Comparison of ENCODE assay signal across 10 cellular contexts in the genomic region with DNA sequence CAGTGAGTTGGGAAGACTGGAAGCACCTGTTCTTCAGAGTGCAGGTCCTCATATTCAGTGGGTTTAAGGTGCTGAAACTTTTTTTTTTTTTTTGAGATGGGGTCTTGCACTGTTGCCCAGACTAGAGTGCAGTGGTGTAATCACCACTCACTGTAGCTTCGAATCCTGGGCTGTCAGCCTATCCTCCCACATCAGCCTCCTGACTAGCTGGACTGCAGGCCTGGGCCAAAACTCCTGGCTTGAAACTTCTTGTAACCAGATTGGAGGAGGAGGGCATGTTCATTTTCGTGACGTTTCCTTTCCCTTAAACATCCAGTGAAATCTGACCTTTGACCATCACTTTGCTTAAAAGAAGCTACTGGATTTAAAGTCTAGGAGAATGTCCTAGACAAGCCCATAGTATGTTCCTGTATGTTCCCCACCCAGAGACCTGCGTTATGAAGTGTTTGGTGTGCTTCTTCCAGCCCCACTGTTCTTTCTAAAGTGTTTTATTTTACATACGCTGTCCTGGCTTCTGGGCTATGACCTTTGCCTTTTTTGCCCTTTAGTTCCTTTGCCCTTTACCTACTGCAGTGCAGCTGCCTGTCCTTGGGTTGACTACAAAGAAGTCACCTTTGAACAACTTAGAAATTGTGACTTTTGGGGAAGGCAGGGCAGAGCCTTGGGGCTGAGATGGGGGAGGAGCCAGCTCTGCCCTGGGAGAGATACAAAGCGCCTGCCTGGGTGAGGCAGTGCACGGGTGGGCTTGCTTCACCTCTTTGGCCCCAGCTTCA. TPM values are rescaled to one million over a fixed set of nuclear protein-coding genes. Genes with fewer than 3 reads are reported as not detected.
DNase-seq lines count a peak whose midpoint lies in the region; ATAC-seq and TF ChIP-seq lines count a peak whose summit lies in the region.
"Had no signal": no experiment of that assay in that cellular context is flagged by ENCODE, and none has a peak within 500 bp of the region (broad histone marks: within the 10 kb centered on the region; RNA-seq: fewer than 3 reads in every experiment).

No MANE protein-coding gene starts in this region.

- DNase-seq in CD4-positive, alpha-beta memory T cell, result no peak
- DNase-seq in RWPE2 (ENCODE audit: low spot score) (peak; percentile 23), epithelial cell of prostate (ENCODE audit: low read depth, low spot score) (no peak), osteocyte (ENCODE audit: extremely low spot score, unreplicated experiment) (no peak), endothelial cell (ENCODE audit: low spot score) (no peak), HEK293T (ENCODE audit: extremely low spot score) (no peak)
- DNase-seq: activated CD4-positive, alpha-beta T cell treated with anti-CD3 and anti-CD28 coated beads for 4 hours; DMS79 treated with DMSO at 0.1 percent for 48 hours had no signal

- peaks cover 3 to 21% of the 10 kb centered on the region in 2 donors for H3K36me3 Mint-ChIP-seq in CD4-positive, alpha-beta memory T cell
- no peaks in the 10 kb centered on the region for H3K36me3 Mint-ChIP-seq in osteocyte (ENCODE audit: unreplicated experiment)
- H3K36me3 Mint-ChIP-seq in endothelial cell (ENCODE audit: low read depth, unreplicated experiment), result peaks cover 7% of the 10 kb centered on the region

- intact Hi-C loops in CD4-positive, alpha-beta memory T cell (cut with micrococcal nuclease), result no loop called here

- no peak for ATAC-seq in RWPE2 (ENCODE audit: low read depth)
- ATAC-seq in HG03378 (IDR thresholded peaks at IDR 0.05; ENCODE audit: unreplicated experiment), result no peak
- no peak for ATAC-seq in GM19463 (IDR thresholded peaks at IDR 0.05; ENCODE audit: unreplicated experiment)

- peaks cover 63 to 94% (median 75%) of the 10 kb centered on the region in 4 donors for H3K4me1 Mint-ChIP-seq in CD4-positive, alpha-beta memory T cell
- H3K4me1 Mint-ChIP-seq in osteocyte (ENCODE audit: unreplicated experiment) (peaks cover 60% of the 10 kb centered on the region), endothelial cell (ENCODE audit: unreplicated experiment) (peaks cover 26% of the 10 kb centered on the region)

- no peaks in the 10 kb centered on the region for H3K27me3 Mint-ChIP-seq in CD4-positive, alpha-beta memory T cell
- H3K27me3 Mint-ChIP-seq in osteocyte (ENCODE audit: unreplicated experiment) (no peaks in the 10 kb centered on the region), endothelial cell (ENCODE audit: unreplicated experiment) (peaks cover 2% of the 10 kb centered on the region)

- no peaks in the 10 kb centered on the region for H3K9me3 Mint-ChIP-seq in CD4-positive, alpha-beta memory T cell
- H3K9me3 Mint-ChIP-seq in osteocyte (ENCODE audit: unreplicated experiment) (no peaks in the 10 kb centered on the region), endothelial cell (ENCODE audit: unreplicated experiment) (no peaks in the 10 kb centered on the region)

- H3K36me3 ChIP-seq in CD4-positive, alpha-beta memory T cell (ENCODE audit: insufficient read depth, low read length), result no peaks in the 10 kb centered on the region
- peaks cover 16% of the 10 kb centered on the region for H3K36me3 ChIP-seq in RWPE2 (ENCODE audit: low read depth)

- CTCF ChIA-PET in CD4-positive, alpha-beta memory T cell (lab: Charles Lee; ENCODE audit: partially characterized antibody), result interaction anchor here (1.3 to 7.1 kb wide), 3 partner anchors 12 to 99 kb away, joined by 3 to 38 read pairs (median 3); partner anchors contain the start of genes NSUN2 and SRD5A1
- CTCF ChIA-PET in HEK293T (lab: Yijun Ruan, JAX), result no interaction called here

- no peak overlapping the region for H3K27ac ChIP-seq in CD4-positive, alpha-beta memory T cell (ENCODE audit: low read depth, low read length)
- peak overlapping the region; percentile 84 for H3K27ac ChIP-seq in RWPE2 (ENCODE audit: poor library complexity, severe bottlenecking)
- peak overlapping the region; percentile 70 for H3K27ac ChIP-seq in epithelial cell of prostate

- H3K27ac Mint-ChIP-seq in CD4-positive, alpha-beta memory T cell, result peak overlapping the region in 6 of 7 donors; percentile 59 to 86 (median 74)
- H3K27ac Mint-ChIP-seq in osteocyte (ENCODE audit: unreplicated experiment) (peak overlapping the region; percentile 90), endothelial cell (ENCODE audit: unreplicated experiment) (no peak overlapping the region)

- no peaks in the 10 kb centered on the region for H3K27me3 ChIP-seq in CD4-positive, alpha-beta memory T cell (ENCODE audit: insufficient read depth, low read length)
- H3K27me3 ChIP-seq in RWPE2 (ENCODE audit: insufficient read depth, poor library complexity, severe bottlenecking), result no peaks in the 10 kb centered on the region

- H3K4me1 ChIP-seq in CD4-positive, alpha-beta memory T cell (ENCODE audit: insufficient read depth, low read length), result peaks cover 73% of the 10 kb centered on the region
- peaks cover 28% of the 10 kb centered on the region for H3K4me1 ChIP-seq in RWPE2 (ENCODE audit: insufficient read depth, poor library complexity, severe bottlenecking)

- POLR2A ChIA-PET in CD4-positive, alpha-beta memory T cell (lab: Charles Lee; ENCODE audit: partially characterized antibody), result no interaction called here
- POLR2A ChIA-PET in HEK293T (lab: Yijun Ruan, JAX), result interaction anchor here (0.7 to 1.3 kb wide), 3 partner anchors 19 to 113 kb away, joined by 3 to 4 read pairs (median 3); partner anchors contain the start of gene SRD5A1

- H3K9me3 ChIP-seq in CD4-positive, alpha-beta memory T cell (ENCODE audit: control insufficient read depth in 1 of 2, low read length in 2 of 2), result no peaks in the 10 kb centered on the region
- no peaks in the 10 kb centered on the region for H3K9me3 ChIP-seq in RWPE2 (ENCODE audit: severe bottlenecking)

- TF ChIP-seq CTCF in RWPE2 (IDR thresholded peaks at IDR 0.05; ENCODE audit: poor library complexity, severe bottlenecking) (no peak), osteocyte (IDR thresholded peaks at IDR 0.05) (no peak), endothelial cell (IDR thresholded peaks at IDR 0.05; ENCODE audit: unreplicated experiment) (no peak)

- H3K4me3 Mint-ChIP-seq in CD4-positive, alpha-beta memory T cell, result no peak overlapping the region
- H3K4me3 Mint-ChIP-seq in osteocyte (ENCODE audit: unreplicated experiment) (peak overlapping the region; percentile 58), endothelial cell (ENCODE audit: unreplicated experiment) (no peak overlapping the region)

- no peak overlapping the region for H3K4me3 ChIP-seq in CD4-positive, alpha-beta memory T cell (ENCODE audit: low read length in 2 of 2)
- H3K4me3 ChIP-seq in RWPE2 (ENCODE audit: severe bottlenecking), result no peak overlapping the region

TF ChIP-seq in HEK293T, 16 proteins besides CTCF, POLR2A, EP300 and RAD21:
- TF ChIP-seq ELF4 (IDR thresholded peaks at IDR 0.05), result no peak
- TF ChIP-seq SP1 (IDR thresholded peaks at IDR 0.05), result no peak
- no peak for TF ChIP-seq CTBP1 (IDR thresholded peaks at IDR 0.05; ENCODE audit: borderline replicate concordance)
- no peak for TF ChIP-seq ZNF384 (IDR thresholded peaks at IDR 0.05)
- no peak for TF ChIP-seq NFRKB (IDR thresholded peaks at IDR 0.05)
- no peak for TF ChIP-seq HDGF (IDR thresholded peaks at IDR 0.05; ENCODE audit: borderline replicate concordance)
- no peak for TF ChIP-seq ARNT (IDR thresholded peaks at IDR 0.05)
- TF ChIP-seq BHLHE40 (IDR thresholded peaks at IDR 0.05; ENCODE audit: borderline replicate concordance), result no peak
- TF ChIP-seq TARDBP (IDR thresholded peaks at IDR 0.05), result no peak
- TF ChIP-seq SUZ12 (IDR thresholded peaks at IDR 0.05), result no peak
- no peak for TF ChIP-seq PKNOX1 (IDR thresholded peaks at IDR 0.05)

RNA-seq across cellular contexts. Expression of gene TENT4A, which starts 18.4 kb away (rescaled TPM):
- 10 to 100 TPM; 44.9 to 49.1 TPM for total RNA-seq in CD4-positive, alpha-beta memory T cell
- polyA plus RNA-seq in CD4-positive, alpha-beta memory T cell, result 1 to 10 TPM in 1 of 2 donors, under 1 TPM in 1; 0.55 to 1.8 TPM
- total RNA-seq in osteocyte (21.3 and 21.6 TPM in 2 replicates), endothelial cell (ENCODE audit: unreplicated experiment) (24.7 TPM)
